8 cellular contexts compared by ENCODE assay signal in genomic region chr5:130720355-130720754, GRCh38.
A peak's percentile ranks its signal among the peaks of the same experiment; 100 is the strongest.
DNase-seq lines count a peak whose midpoint lies in the region; ATAC-seq, FAIRE-seq and TF ChIP-seq lines count a peak whose summit lies in the region.

No MANE protein-coding gene starts in this region.

- TF ChIP-seq POLR2A in H54 (IDR thresholded peaks at IDR 0.05; ENCODE audit: low read depth, low read length): no peak

- intact Hi-C loops in CD14-positive monocyte (cut with micrococcal nuclease): no loop called here

- DNase-seq in AG08395 (ENCODE audit: low spot score): peak; percentile 26
- DNase-seq in H54 (ENCODE audit: insufficient read length, low spot score): peak; percentile 6
- peak; percentile 45 for DNase-seq in SHP77 treated with DMSO at 0.1 percent for 48 hours (lab: John Stamatoyannopoulos, UW)
- no peak for DNase-seq in glutamatergic neuron
- DNase-seq in CD14-positive monocyte (ENCODE audit: low spot score): no peak
- DNase-seq in hypothalamus (lab: John Stamatoyannopoulos, UW): no peak

- H3K9me3 Mint-ChIP-seq in glutamatergic neuron (ENCODE audit: unreplicated experiment) (no peaks in the 10 kb centered on the region), CD14-positive monocyte (peaks cover 0 to 2% (median 0%) of the 10 kb centered on the region in 7 donors)

- no peaks in the 10 kb centered on the region for H3K27me3 Mint-ChIP-seq in glutamatergic neuron (ENCODE audit: unreplicated experiment)
- H3K27me3 Mint-ChIP-seq in CD14-positive monocyte (ENCODE audit: low read depth in 3 of 3): peaks cover 1 to 3% (median 2%) of the 10 kb centered on the region in 3 donors

- H3K36me3 Mint-ChIP-seq in glutamatergic neuron (ENCODE audit: unreplicated experiment) (no peaks in the 10 kb centered on the region), CD14-positive monocyte (no peaks in the 10 kb centered on the region)

- H3K4me3 Mint-ChIP-seq in glutamatergic neuron (ENCODE audit: unreplicated experiment) (no peak overlapping the region), CD14-positive monocyte (no peak overlapping the region)

- no peak for ATAC-seq in HG03520 (IDR thresholded peaks at IDR 0.05; ENCODE audit: unreplicated experiment)
- no peak for ATAC-seq in GM19328 (IDR thresholded peaks at IDR 0.05; ENCODE audit: unreplicated experiment)

- H3K4me1 Mint-ChIP-seq in glutamatergic neuron (ENCODE audit: low read depth, unreplicated experiment): no peaks in the 10 kb centered on the region
- no peaks in the 10 kb centered on the region for H3K4me1 Mint-ChIP-seq in CD14-positive monocyte

- peak; percentile 49 for TF ChIP-seq CTCF in glutamatergic neuron (IDR thresholded peaks at IDR 0.05; ENCODE audit: partially characterized antibody, unreplicated experiment)
- TF ChIP-seq CTCF in CD14-positive monocyte (IDR thresholded peaks at IDR 0.05): no peak

- H3K27ac Mint-ChIP-seq in glutamatergic neuron (ENCODE audit: unreplicated experiment): no peak overlapping the region
- no peak overlapping the region for H3K27ac Mint-ChIP-seq in CD14-positive monocyte

- no peak for FAIRE-seq in H54 (lab: Jason Lieb, UNC)

Comparison
In these comparisons a context has a peak if more than half of its experiments do, and no peak if none do; other contexts are left out.
1. DNase-seq: peak in AG08395 (single experiment), H54 (single experiment) and SHP77 treated with DMSO at 0.1 percent for 48 hours (single experiment); none in glutamatergic neuron (single experiment), CD14-positive monocyte (single experiment) and hypothalamus (0 of 51).